ENCODE assay signal across 10 cellular contexts in genomic region chr14:36582011-36582873, GRCh38.
DNase-seq lines count a peak whose midpoint lies in the region.
"Had no signal": no experiment of that assay in that cellular context is flagged by ENCODE, and none has a peak within 500 bp of the region (broad histone marks: within the 10 kb centered on the region; RNA-seq: fewer than 3 reads in every experiment).

Gene NKX2-8, minus strand, starts transcription at chr14:36582614. Its CDS starts 225 bp downstream, at chr14:36582389.

- H3K36me3 ChIP-seq in SK-N-MC (ENCODE audit: insufficient read depth, low read length) (no peaks in the 10 kb centered on the region), iPS-18a (ENCODE audit: control insufficient read depth, low read depth, low read length) (no peaks in the 10 kb centered on the region), stomach smooth muscle (ENCODE audit: control insufficient read depth in 2 of 2, insufficient read depth in 2 of 2, low read length in 2 of 2) (no peaks in the 10 kb centered on the region)

- DNase-seq in NCI-H2196 (lab: John Stamatoyannopoulos, UW; ENCODE audit: unreplicated experiment) (peak; percentile 57), NCI-H2196 treated with DMSO at 0.1 percent for 48 hours (lab: John Stamatoyannopoulos, UW; ENCODE audit: unreplicated experiment) (no peak), SK-N-MC (ENCODE audit: low read depth, low spot score) (no peak), D341Med (ENCODE audit: low spot score) (no peak), nucleus accumbens (lab: John Stamatoyannopoulos, UW) (no peak)
- DNase-seq in stimulated activated CD4-positive, alpha-beta T cell treated with anti-CD3 and anti-CD28 coated beads, Interleukin-2, amount 100 ng/mL, for 24 hours = no peak
- DNase-seq: effector memory CD4-positive, alpha-beta T cell had no signal

- peak within 1 kb of the TSS; percentile 81 for H3K4me3 ChIP-seq in SK-N-MC
- H3K4me3 ChIP-seq in iPS-18a (ENCODE audit: low read length) = peak within 1 kb of the TSS; percentile 63
- peak within 1 kb of the TSS; percentile 59 to 68 for H3K4me3 ChIP-seq in stomach smooth muscle (ENCODE audit: low read length in 2 of 2)

- H3K4me1 ChIP-seq in iPS-18a (ENCODE audit: control insufficient read depth, low read depth, low read length) = peaks cover 5% of the 10 kb centered on the region
- peaks cover 16% of the 10 kb centered on the region for H3K4me1 ChIP-seq in stomach smooth muscle (ENCODE audit: control insufficient read depth, insufficient read depth, low read length)

- H3K9me3 ChIP-seq in SK-N-MC (ENCODE audit: low read depth, low read length) (no peaks in the 10 kb centered on the region), iPS-18a (ENCODE audit: control insufficient read depth, low read depth, low read length) (no peaks in the 10 kb centered on the region), stomach smooth muscle (ENCODE audit: control insufficient read depth in 2 of 2, low read length in 2 of 2) (no peaks in the 10 kb centered on the region)

- no peak within 1 kb of the TSS for H3K27ac ChIP-seq in SK-N-MC
- H3K27ac ChIP-seq in iPS-18a (ENCODE audit: low read length) = no peak within 1 kb of the TSS
- H3K27ac ChIP-seq in stomach smooth muscle (ENCODE audit: low read length) = no peak within 1 kb of the TSS
- H3K27ac ChIP-seq: C4-2B had no signal

- H3K27me3 ChIP-seq in iPS-18a (ENCODE audit: control insufficient read depth, insufficient read depth, low read length) (peaks cover 96% of the 10 kb centered on the region), stomach smooth muscle (ENCODE audit: control insufficient read depth in 1 of 2, insufficient read depth in 2 of 2, low read length in 2 of 2) (peaks cover 49 to 63% of the 10 kb centered on the region in 2 donors)

- peak within 1 kb of the TSS; percentile 58 for H3K9ac ChIP-seq in SK-N-MC (ENCODE audit: insufficient read length)
- no peak within 1 kb of the TSS for H3K9ac ChIP-seq in iPS-18a (ENCODE audit: low read length)
- no peak within 1 kb of the TSS for H3K9ac ChIP-seq in stomach smooth muscle (ENCODE audit: low read length in 2 of 2)
